8 cellular contexts compared by ENCODE assay signal in genomic region chr21:29196664-29197052, GRCh38.
A peak's percentile ranks its signal among the peaks of the same experiment; 100 is the strongest.
DNase-seq lines count a peak whose midpoint lies in the region; ATAC-seq and TF ChIP-seq lines count a peak whose summit lies in the region.

No MANE protein-coding gene starts in this region.

- H3K27me3 Mint-ChIP-seq in activated T-helper 2 cell treated with anti-CD3 and anti-CD28 coated beads, Interferon-gamma antibody, Interleukin-2, Interleukin-4, amounts not matched to agents 10 μg/mL and 5 μg/mL and 100 μg/mL, durations not matched to agents 14 hours and 24 hours and 36 hours (ENCODE audit: low read depth): no peaks in the 10 kb centered on the region
- H3K27me3 Mint-ChIP-seq in osteocyte (ENCODE audit: unreplicated experiment): no peaks in the 10 kb centered on the region

- peaks cover 40% of the 10 kb centered on the region for H3K9me3 Mint-ChIP-seq in activated T-helper 2 cell treated with anti-CD3 and anti-CD28 coated beads, Interferon-gamma antibody, Interleukin-2, Interleukin-4, amounts not matched to agents 10 μg/mL and 5 μg/mL and 100 μg/mL, durations not matched to agents 14 hours and 24 hours and 36 hours
- H3K9me3 Mint-ChIP-seq in osteocyte (ENCODE audit: unreplicated experiment): peaks cover 17% of the 10 kb centered on the region

- peak overlapping the region; percentile 80 for H3K27ac Mint-ChIP-seq in activated T-helper 2 cell treated with anti-CD3 and anti-CD28 coated beads, Interferon-gamma antibody, Interleukin-2, Interleukin-4, amounts not matched to agents 10 μg/mL and 5 μg/mL and 100 μg/mL, durations not matched to agents 14 hours and 24 hours and 36 hours
- H3K27ac Mint-ChIP-seq in osteocyte (ENCODE audit: unreplicated experiment): peak overlapping the region; percentile 96

- no peak for TF ChIP-seq CTCF in osteocyte (IDR thresholded peaks at IDR 0.05)

- no peak for DNase-seq in activated T-helper 2 cell treated with anti-CD3 and anti-CD28 coated beads, Interferon-gamma antibody, Interleukin-2, Interleukin-4, amounts not matched to agents 10 μg/mL and 5 μg/mL and 100 μg/mL, durations not matched to agents 14 hours and 24 hours and 36 hours (ENCODE audit: low spot score)
- DNase-seq in osteocyte (ENCODE audit: extremely low spot score, unreplicated experiment): no peak
- no peak for DNase-seq in NCI-H345 treated with DMSO at 0.1 percent for 48 hours (lab: John Stamatoyannopoulos, UW; ENCODE audit: unreplicated experiment)
- DNase-seq in posterior vena cava (ENCODE audit: low spot score): no peak
- DNase-seq in UCSD-AML1 (lab: John Stamatoyannopoulos, UW; ENCODE audit: unreplicated experiment): no peak
- DNase-seq in cerebellar nuclear complex (lab: John Stamatoyannopoulos, UW): no peak

- ATAC-seq in GM18858 (IDR thresholded peaks at IDR 0.05; ENCODE audit: unreplicated experiment) (peak; percentile 19), HG02870 (IDR thresholded peaks at IDR 0.05; ENCODE audit: unreplicated experiment) (peak; percentile 27)

- peaks cover 21% of the 10 kb centered on the region for H3K36me3 Mint-ChIP-seq in activated T-helper 2 cell treated with anti-CD3 and anti-CD28 coated beads, Interferon-gamma antibody, Interleukin-2, Interleukin-4, amounts not matched to agents 10 μg/mL and 5 μg/mL and 100 μg/mL, durations not matched to agents 14 hours and 24 hours and 36 hours (ENCODE audit: low read depth)
- H3K36me3 Mint-ChIP-seq in osteocyte (ENCODE audit: unreplicated experiment): peaks cover 2% of the 10 kb centered on the region

- peak overlapping the region; percentile 80 for H3K4me3 Mint-ChIP-seq in activated T-helper 2 cell treated with anti-CD3 and anti-CD28 coated beads, Interferon-gamma antibody, Interleukin-2, Interleukin-4, amounts not matched to agents 10 μg/mL and 5 μg/mL and 100 μg/mL, durations not matched to agents 14 hours and 24 hours and 36 hours (ENCODE audit: low read depth)
- peak overlapping the region; percentile 68 for H3K4me3 Mint-ChIP-seq in osteocyte (ENCODE audit: unreplicated experiment)

- H3K4me1 Mint-ChIP-seq in activated T-helper 2 cell treated with anti-CD3 and anti-CD28 coated beads, Interferon-gamma antibody, Interleukin-2, Interleukin-4, amounts not matched to agents 10 μg/mL and 5 μg/mL and 100 μg/mL, durations not matched to agents 14 hours and 24 hours and 36 hours (ENCODE audit: low read depth): peaks cover 30% of the 10 kb centered on the region
- peaks cover 45% of the 10 kb centered on the region for H3K4me1 Mint-ChIP-seq in osteocyte (ENCODE audit: unreplicated experiment)

- intact Hi-C loops in activated T-helper 2 cell treated with anti-CD3 and anti-CD28 coated beads, Interferon-gamma antibody, Interleukin-2, Interleukin-4, amounts not matched to agents 10 μg/mL and 5 μg/mL and 100 μg/mL, durations not matched to agents 14 hours and 24 hours and 36 hours (cut with micrococcal nuclease): loop anchor here (1.0 to 5.0 kb wide), 7 partner anchors 36 to 174 kb away; no protein-coding TSS in a partner anchor
- intact Hi-C loops in posterior vena cava (cut with DNase I): no loop called here
